8 cellular contexts compared by ENCODE assay signal in genomic region chr22:50245214-50246072, GRCh38. TPM values are rescaled to one million over a fixed set of nuclear protein-coding genes. Genes with fewer than 3 reads are reported as not detected.
DNase-seq lines count a peak whose midpoint lies in the region; ATAC-seq and TF ChIP-seq lines count a peak whose summit lies in the region.

No MANE protein-coding gene starts in this region.

- DNase-seq in adipocyte (ENCODE audit: low read depth): no peak
- DNase-seq in stomach: no peak
- DNase-seq in stimulated activated CD4-positive, alpha-beta T cell treated with anti-CD3 and anti-CD28 coated beads, Interleukin-4, amount 100 ng/mL, for 24 hours: no peak
- DNase-seq in C1 segment of cervical spinal cord (lab: John Stamatoyannopoulos, UW): no peak

- intact Hi-C loops in stomach (cut with DNase I; ENCODE audit: low total_unique reads): no loop called here

- TF ChIP-seq POLR2A in stomach (IDR thresholded peaks at IDR 0.05): no peak

- no peak for TF ChIP-seq EP300 in stomach (IDR thresholded peaks at IDR 0.05)

- H3K4me3 ChIP-seq in ACC112 (ENCODE audit: low read depth, low read length): peak overlapping the region; percentile 97
- peak overlapping the region; percentile 85 for H3K4me3 ChIP-seq in adipocyte (ENCODE audit: low read length)
- peak overlapping the region; percentile 97 for H3K4me3 ChIP-seq in iPS-18a (ENCODE audit: low read length)
- peak overlapping the region; percentile 83 to 97 (median 92) for H3K4me3 ChIP-seq in stomach

- H3K4me1 ChIP-seq in ACC112 (ENCODE audit: control insufficient read depth, insufficient read depth, low read length, unreplicated experiment) (peaks cover 5% of the 10 kb centered on the region), adipocyte (ENCODE audit: control insufficient read depth, insufficient read depth, low read length) (peaks cover 34% of the 10 kb centered on the region), iPS-18a (ENCODE audit: control insufficient read depth, low read depth, low read length) (peaks cover 6% of the 10 kb centered on the region), stomach (peaks cover 57 to 92% (median 90%) of the 10 kb centered on the region in 4 donors)

- TF ChIP-seq CTCF in stomach (IDR thresholded peaks at IDR 0.05): no peak

- H2AFZ ChIP-seq in ACC112 (ENCODE audit: low read length, unreplicated experiment): no peak overlapping the region

- peak overlapping the region; percentile 99 for H3K9ac ChIP-seq in adipocyte (ENCODE audit: low read length)
- H3K9ac ChIP-seq in iPS-18a (ENCODE audit: low read length): peak overlapping the region; percentile 2

- peaks cover 31% of the 10 kb centered on the region for H3K79me2 ChIP-seq in ACC112 (ENCODE audit: control insufficient read depth, insufficient read depth, low read length, unreplicated experiment)

- ATAC-seq in HG02798 (IDR thresholded peaks at IDR 0.05; ENCODE audit: poor library complexity, unreplicated experiment) (peak; percentile 3), HG03196 (IDR thresholded peaks at IDR 0.05; ENCODE audit: unreplicated experiment) (no peak)

- no peaks in the 10 kb centered on the region for H3K36me3 ChIP-seq in ACC112 (ENCODE audit: insufficient read depth, low read length)
- H3K36me3 ChIP-seq in adipocyte (ENCODE audit: control insufficient read depth, insufficient read depth, low read length, severe bottlenecking): peaks cover 17% of the 10 kb centered on the region
- H3K36me3 ChIP-seq in iPS-18a (ENCODE audit: control insufficient read depth, low read depth, low read length): peaks cover 5% of the 10 kb centered on the region
- H3K36me3 ChIP-seq in stomach: peaks cover 11 to 27% (median 17%) of the 10 kb centered on the region in 4 donors

- H3K27me3 ChIP-seq in ACC112 (ENCODE audit: insufficient read depth, low read length) (no peaks in the 10 kb centered on the region), adipocyte (replicated peaks; ENCODE audit: control insufficient read depth, insufficient read depth, low read length) (no peaks in the 10 kb centered on the region), iPS-18a (ENCODE audit: control insufficient read depth, insufficient read depth, low read length) (no peaks in the 10 kb centered on the region), stomach (no peaks in the 10 kb centered on the region)

- H3K9me3 ChIP-seq in adipocyte (ENCODE audit: control insufficient read depth, low read length): no peaks in the 10 kb centered on the region
- H3K9me3 ChIP-seq in iPS-18a (ENCODE audit: control insufficient read depth, low read depth, low read length): no peaks in the 10 kb centered on the region
- H3K9me3 ChIP-seq in stomach: no peaks in the 10 kb centered on the region

- WGBS in stomach, 5 donors: 12 to 54% (median 21%) methylated on average over 11 to 52 of the region's 53 CpGs

- H3K27ac ChIP-seq in ACC112 (ENCODE audit: low read depth, low read length): peak overlapping the region; percentile 67
- H3K27ac ChIP-seq in iPS-18a (ENCODE audit: low read length): no peak overlapping the region
- H3K27ac ChIP-seq in stomach: peak overlapping the region; percentile 93 to 97 (median 96)

RNA-seq across cellular contexts. Expression of gene TUBGCP6, which starts 0.6 kb away (rescaled TPM):
- 100 to 1,000 TPM in 1 of 5 donors, 10 to 100 TPM in 4; 40.4 to 112 (median 91.5) TPM for total RNA-seq in stomach
- 10 to 100 TPM; 37.8 to 59.0 (median 38.8) TPM for polyA plus RNA-seq in stomach

RNA-seq across cellular contexts. Expression of gene HDAC10, which starts 5.6 kb away (rescaled TPM):
- 100 to 1,000 TPM in 2 of 5 donors, 10 to 100 TPM in 3; 15.4 to 156 (median 74.1) TPM for total RNA-seq in stomach
- 10 to 100 TPM; 24.7 to 41.4 (median 36.2) TPM for polyA plus RNA-seq in stomach

RNA-seq across cellular contexts. Expression of gene MAPK12, which starts 16.0 kb away (rescaled TPM):
- 10 to 100 TPM in 2 of 5 donors, 1 to 10 TPM in 3; 5.2 to 49.6 (median 9.3) TPM for total RNA-seq in stomach
- 1 to 10 TPM; 4.7 to 9.3 (median 7.1) TPM for polyA plus RNA-seq in stomach

RNA-seq across cellular contexts. Expression of gene MAPK11, which starts 24.7 kb away (rescaled TPM):
- 10 to 100 TPM in 1 of 5 donors, 1 to 10 TPM in 2, under 1 TPM in 1, not detected in 1; 0.29 to 10.1 (median 5.7) TPM for total RNA-seq in stomach
- polyA plus RNA-seq in stomach: 10 to 100 TPM in 2 of 3 donors, 1 to 10 TPM in 1; 8.5 to 13.6 (median 12.3) TPM

RNA-seq across cellular contexts. Expression of gene SELENOO, which starts 44.6 kb away (rescaled TPM):
- 100 to 1,000 TPM in 1 of 5 donors, 10 to 100 TPM in 4; 10.1 to 185 (median 57.2) TPM for total RNA-seq in stomach
- polyA plus RNA-seq in stomach: 10 to 100 TPM; 30.9 to 37.5 (median 33.1) TPM
